8 cellular contexts compared by ENCODE assay signal in the genomic region with DNA sequence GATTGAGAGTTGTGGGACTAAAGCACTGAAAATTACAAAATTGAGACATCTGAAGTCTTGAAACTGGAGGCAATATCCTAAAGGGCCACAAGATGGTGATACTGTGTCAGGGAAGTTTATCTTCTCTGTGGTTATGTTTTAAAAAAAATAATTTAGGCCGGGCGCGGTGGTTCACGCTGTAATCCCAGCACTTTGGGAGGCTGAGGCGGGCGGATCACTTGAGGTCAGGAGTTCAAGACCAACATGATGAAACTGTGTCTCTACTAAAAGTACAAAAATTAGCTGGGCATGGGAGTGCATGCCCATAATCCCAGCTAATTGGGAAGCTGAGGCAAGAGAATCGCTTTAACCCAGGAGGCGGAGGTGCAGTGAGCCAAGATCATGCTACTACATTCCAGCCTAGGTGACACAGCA. TPM values are rescaled to one million over a fixed set of nuclear protein-coding genes. Genes with fewer than 3 reads are reported as not detected.
DNase-seq lines count a peak whose midpoint lies in the region; ATAC-seq and TF ChIP-seq lines count a peak whose summit lies in the region.

No MANE protein-coding gene starts in this region.

- no peak overlapping the region for H2BK5ac ChIP-seq in IMR-90 (ENCODE audit: low read depth, low read length, poor library complexity, severe bottlenecking)

- TF ChIP-seq CTCF in IMR-90 (conservative IDR thresholded peaks at IDR 0.05; ENCODE audit: low read depth, low read length) (peak; percentile 70), choroid plexus epithelial cell (conservative IDR thresholded peaks at IDR 0.05; ENCODE audit: low read depth, low read length) (peak; percentile 68), right lobe of liver (IDR thresholded peaks at IDR 0.05) (peak; percentile 77 to 86 (median 79))

- H3K36me3 ChIP-seq in IMR-90 (ENCODE audit: control insufficient read depth, insufficient read depth, low read length) (peaks cover 15% of the 10 kb centered on the region), right lobe of liver (peaks cover 0 to 7% (median 3%) of the 10 kb centered on the region in 4 donors)

- H4K8ac ChIP-seq in IMR-90 (ENCODE audit: low read depth in 2 of 2, low read length in 2 of 2): 0 out of 4 replicates have a peak overlapping the region, but pooled peaks of 1 of the 2 experiments have one; percentile 11

- H4K20me1 ChIP-seq in IMR-90 (ENCODE audit: insufficient read depth, low read length): no peaks in the 10 kb centered on the region

- no peaks in the 10 kb centered on the region for H3K9me3 ChIP-seq in IMR-90 (ENCODE audit: control insufficient read depth, insufficient read depth, low read length)
- no peaks in the 10 kb centered on the region for H3K9me3 ChIP-seq in right lobe of liver

- H3K27ac ChIP-seq in IMR-90 (ENCODE audit: insufficient read depth, low read length): peak overlapping the region; percentile 45; the same call in 1 of the 2 replicates
- H3K27ac ChIP-seq in right lobe of liver: peak overlapping the region in 2 of 3 donors; percentile 35 to 51

- peak; percentile 19 for DNase-seq in GM04503 (ENCODE audit: low read depth)
- peak; percentile 68 for DNase-seq in IMR-90
- DNase-seq in SK-MEL-5 (ENCODE audit: low read depth, low spot score): peak; percentile 82
- DNase-seq in choroid plexus epithelial cell (ENCODE audit: low read depth): peak; percentile 82
- peak; percentile 46 to 71 (median 66) for DNase-seq in right lobe of liver
- peak; percentile 71 for DNase-seq in superior temporal gyrus (ENCODE audit: extremely low spot score)
- DNase-seq in NCI-H1930 (lab: John Stamatoyannopoulos, UW): no peak

- H3K4ac ChIP-seq in IMR-90 (ENCODE audit: low read depth, low read length): no peak overlapping the region

- no peak for TF ChIP-seq POLR2A in IMR-90 (IDR thresholded peaks at IDR 0.05; ENCODE audit: low read depth, low read length)
- TF ChIP-seq POLR2A in right lobe of liver (IDR thresholded peaks at IDR 0.05): no peak

- no peak overlapping the region for H2BK15ac ChIP-seq in IMR-90 (ENCODE audit: low read depth, low read length)

- H4K5ac ChIP-seq in IMR-90 (ENCODE audit: low read depth, low read length): no peak overlapping the region

- no peak overlapping the region for H3K4me3 ChIP-seq in IMR-90 (ENCODE audit: insufficient read depth, low read depth, low read length)
- H3K4me3 ChIP-seq in choroid plexus epithelial cell (ENCODE audit: low read depth, low read length): no peak overlapping the region
- no peak overlapping the region for H3K4me3 ChIP-seq in right lobe of liver

- H3K4me2 ChIP-seq in IMR-90 (ENCODE audit: low read depth, low read length): peak overlapping the region; percentile 41; the same call in 1 of the 2 replicates

- 11% methylated on average over 5 of the region's 8 CpGs; no CpG with 5 or more reads in 1 of the 2 experiments for WGBS in IMR-90 (ENCODE audit: extremely low coverage in 2 of 2, insufficient read length in 1 of 2), 2 experiments
- 11% methylated on average over 8 of the region's 8 CpGs for WGBS in right lobe of liver (ENCODE audit: insufficient coverage, low coverage, low lambda C conversion rate, missing lambda C conversion rate)

- POLR2A ChIA-PET in IMR-90 (lab: Charles Lee; ENCODE audit: unreplicated experiment): no interaction called here

- peaks cover 0 to 4% of the 10 kb centered on the region in 2 experiments; a peak in 2 of 4 replicates for H3K79me1 ChIP-seq in IMR-90 (ENCODE audit: low read depth in 1 of 2, low read length in 2 of 2)

- no peaks in the 10 kb centered on the region for H3K9me1 ChIP-seq in IMR-90 (ENCODE audit: insufficient read depth, low read length)

- H2AK9ac ChIP-seq in IMR-90 (replicated peaks; ENCODE audit: low read depth, low read length, poor library complexity): no peak overlapping the region

- peak; percentile 74 for TF ChIP-seq RAD21 in IMR-90 (IDR thresholded peaks at IDR 0.05; ENCODE audit: low read length)

- H3K18ac ChIP-seq in IMR-90 (ENCODE audit: low read depth, low read length): no peak overlapping the region

- CTCF ChIA-PET in IMR-90 (lab: Yijun Ruan, JAX): interaction anchor here (0.6 kb wide), 2 partner anchors 1081 to 1632 kb away, joined by 3 read pairs; no protein-coding TSS in a partner anchor

- H4K91ac ChIP-seq in IMR-90 (ENCODE audit: insufficient read depth, low read depth, low read length): no peak overlapping the region

- H2BK20ac ChIP-seq in IMR-90 (ENCODE audit: low read depth, low read length): no peak overlapping the region

- no peak overlapping the region for H3K14ac ChIP-seq in IMR-90 (replicated peaks; ENCODE audit: low read depth, low read length)

- no TSS peak for BruUV-seq in IMR-90 (replicated peaks; lab: Mats Ljungman, UMichigan)

- in situ Hi-C loops in IMR-90 (cut with MboI; ENCODE audit: low sequenced_read_pairs): loop anchor here (10.0 kb wide), 1 partner anchor 278 kb away; no protein-coding TSS in a partner anchor
- in situ Hi-C loops in SK-MEL-5 (cut with HindIII; ENCODE audit: low pct_unique_long_range_greater_than_20kb, low sequenced_read_pairs): no loop called here

- H3K4me1 ChIP-seq in IMR-90 (ENCODE audit: control insufficient read depth, insufficient read depth, low read length) (0 out of 2 replicates have a peak, but pooled peaks cover 2% of the 10 kb centered on the region), right lobe of liver (peaks cover 0 to 15% (median 3%) of the 10 kb centered on the region in 4 donors)

- dilution Hi-C loops in IMR-90 (cut with HindIII; ENCODE audit: low sequenced_read_pairs, unreplicated experiment): no loop called here

- no peak overlapping the region for H3K23ac ChIP-seq in IMR-90 (ENCODE audit: low read depth, low read length)

- no peak overlapping the region for H2AFZ ChIP-seq in IMR-90 (replicated peaks; ENCODE audit: low read length, poor library complexity)

- intact Hi-C loops in IMR-90 (cut with micrococcal nuclease): loop anchor here (1.0 to 10.0 kb wide), 3 partner anchors 274 to 878 kb away; no protein-coding TSS in a partner anchor
- intact Hi-C loops in right lobe of liver (cut with DNase I): loop anchor here in 1 of 2 donors (10.0 kb wide), 1 partner anchor 398 kb away; no protein-coding TSS in a partner anchor

- H3K56ac ChIP-seq in IMR-90 (ENCODE audit: extremely low read depth, insufficient read depth, low read length): no peak overlapping the region

- no peak overlapping the region for H3K9ac ChIP-seq in IMR-90 (ENCODE audit: low read depth, low read length)

- H2BK120ac ChIP-seq in IMR-90 (ENCODE audit: low read depth, low read length): no peak overlapping the region

- no peaks in the 10 kb centered on the region for H3K27me3 ChIP-seq in IMR-90 (ENCODE audit: control insufficient read depth, insufficient read depth, low read length)
- no peaks in the 10 kb centered on the region for H3K27me3 ChIP-seq in right lobe of liver

- ATAC-seq in GM21529 (IDR thresholded peaks at IDR 0.05; ENCODE audit: unreplicated experiment) (peak; percentile 80), IMR-90 (ENCODE audit: low read depth) (peak; percentile 94), right lobe of liver (peak; percentile 97 to 99 (median 98))

- H2AK5ac ChIP-seq in IMR-90 (ENCODE audit: low read depth, low read length): no peak overlapping the region

TF ChIP-seq in IMR-90, 13 proteins besides CTCF, POLR2A, EP300 and RAD21:
- no peak for TF ChIP-seq MXI1 (IDR thresholded peaks at IDR 0.05; ENCODE audit: borderline replicate concordance, low read depth, low read length)
- TF ChIP-seq SMC3 (IDR thresholded peaks at IDR 0.05; ENCODE audit: low read depth, low read length): peak; percentile 61

RNA-seq across cellular contexts. Expression of a gene that starts 17.9 kb away (rescaled TPM):
- total RNA-seq in IMR-90 (2012; rRNA removed) (12.4 and 13.3 TPM in 2 replicates), right lobe of liver (100 to 1,000 TPM in 4 of 6 experiments, 10 to 100 TPM in 2; 43.5 to 141 (median 103) TPM)
- 25.7 and 27.1 TPM in 2 replicates for polyA plus RNA-seq in IMR-90 (2012; rRNA removed)
- 3.6 and 5.0 TPM in 2 replicates for polyA plus RNA-seq in IMR-90 (2012; cell fraction: cytosol; rRNA removed)
- 24.0 and 95.4 TPM in 2 replicates for polyA plus RNA-seq in IMR-90 (2012; cell fraction: nucleus; rRNA removed; ENCODE audit: low replicate concordance)
- 109 and 115 TPM in 2 replicates for total RNA-seq in SK-MEL-5 (2014; rRNA removed; shearing (Covaris generic))
- 47.3 and 53.4 TPM in 2 replicates for polyA plus RNA-seq in SK-MEL-5 (2015; cell fraction: cytosol; rRNA removed)
- polyA plus RNA-seq in SK-MEL-5 (2015; cell fraction: nucleus; rRNA removed): 504 and 514 TPM in 2 replicates

RNA-seq across cellular contexts. Expression of a gene that starts 55.9 kb away (rescaled TPM):
- total RNA-seq in IMR-90 (2012; rRNA removed): 67.0 and 123 TPM in 2 replicates
- polyA plus RNA-seq in IMR-90 (2012; rRNA removed): 16.3 and 21.2 TPM in 2 replicates
- polyA plus RNA-seq in IMR-90 (2012; cell fraction: cytosol; rRNA removed): 3.2 and 4.0 TPM in 2 replicates
- 3.0 and 24.5 TPM in 2 replicates for polyA plus RNA-seq in IMR-90 (2012; cell fraction: nucleus; rRNA removed; ENCODE audit: low replicate concordance)
- total RNA-seq in SK-MEL-5 (2014; rRNA removed; shearing (Covaris generic)): 33.0 and 33.1 TPM in 2 replicates
- 13.1 and 20.3 TPM in 2 replicates for polyA plus RNA-seq in SK-MEL-5 (2015; cell fraction: cytosol; rRNA removed)
- 26.0 and 28.1 TPM in 2 replicates for polyA plus RNA-seq in SK-MEL-5 (2015; cell fraction: nucleus; rRNA removed)
- 10 to 100 TPM; 13.9 to 26.2 (median 21.5) TPM for total RNA-seq in right lobe of liver

Comparison
In these comparisons a context has a peak if more than half of its experiments do, and no peak if none do; other contexts are left out.
1. DNase-seq: peak in GM04503 (single experiment), IMR-90 (single experiment), SK-MEL-5 (single experiment), choroid plexus epithelial cell (single experiment), right lobe of liver (3 of 3) and superior temporal gyrus (single experiment); none in NCI-H1930 (0 of 2).
2. Peak in every context shown above with its lines, with median percentiles within 50 percentile points of each other: ATAC-seq and CTCF ChIP-seq.